In genomic region chr13:68047889-68048288, GRCh38 we compare ENCODE assay signal across 19 cellular contexts.
"Had no signal": no experiment of that assay in that cellular context is flagged by ENCODE, and none has a peak within 500 bp of the region (broad histone marks: within the 10 kb centered on the region; RNA-seq: fewer than 3 reads in every experiment).

No MANE protein-coding gene starts in this region.

- H3K4me3 ChIP-seq: coronary artery, ovary, right lobe of liver, stomach had no signal

- DNase-seq: activated CD4-positive, alpha-beta memory T cell treated with anti-CD3 and anti-CD28 coated beads, Interleukin-2, amount 10 ng/mL, durations not matched to agents 7 days and 5 days; activated CD4-positive, alpha-beta T cell treated with anti-CD3 and anti-CD28 coated beads for 36 hours; activated naive CD4-positive, alpha-beta T cell treated with anti-CD3 and anti-CD28 coated beads, Interleukin-2, amount 10 ng/mL, durations not matched to agents 7 days and 5 days; activated naive CD8-positive, alpha-beta T cell treated with anti-CD3 and anti-CD28 coated beads, Interleukin-2, amount 50 U/mL, for 24 hours; activated T-cell treated with anti-CD3 and anti-CD28 coated beads, Interleukin-2, amount 50 U/mL, for 1 hour; anterior cingulate cortex; brain microvascular endothelial cell; head of caudate nucleus; kidney glomerular epithelial cell; naive thymus-derived CD8-positive, alpha-beta T cell; ovary; right lobe of liver; small intestine; stimulated activated CD4-positive, alpha-beta T cell treated with anti-CD3 and anti-CD28 coated beads, Interleukin-4, amount 100 ng/mL, for 24 hours; stomach; trophoblast cell had no signal

- H3K4me1 ChIP-seq: stomach had no signal

- H3K27ac ChIP-seq: brain microvascular endothelial cell, coronary artery, ovary, stomach had no signal

- H3K9me3 ChIP-seq: ovary, right lobe of liver, stomach had no signal

- ATAC-seq: activated CD4-positive, alpha-beta T cell treated with anti-CD3 and anti-CD28 coated beads for 36 hours; activated naive CD8-positive, alpha-beta T cell treated with anti-CD3 and anti-CD28 coated beads, Interleukin-2, amount 50 U/mL, for 24 hours; naive thymus-derived CD8-positive, alpha-beta T cell; right lobe of liver; stimulated activated effector memory CD8-positive, alpha-beta T cell treated with anti-CD3 and anti-CD28 coated beads, Interleukin-12 subunit alpha, Interleukin-12 subunit beta, amount 100 ng/mL, for 72 hours; WTC11 had no signal

- H3K27me3 ChIP-seq: brain microvascular endothelial cell, ovary, right lobe of liver, stomach had no signal

- H3K36me3 ChIP-seq: brain microvascular endothelial cell, ovary, right lobe of liver, stomach had no signal
